Comparison of ENCODE assay signal across 9 cellular contexts in the genomic region with DNA sequence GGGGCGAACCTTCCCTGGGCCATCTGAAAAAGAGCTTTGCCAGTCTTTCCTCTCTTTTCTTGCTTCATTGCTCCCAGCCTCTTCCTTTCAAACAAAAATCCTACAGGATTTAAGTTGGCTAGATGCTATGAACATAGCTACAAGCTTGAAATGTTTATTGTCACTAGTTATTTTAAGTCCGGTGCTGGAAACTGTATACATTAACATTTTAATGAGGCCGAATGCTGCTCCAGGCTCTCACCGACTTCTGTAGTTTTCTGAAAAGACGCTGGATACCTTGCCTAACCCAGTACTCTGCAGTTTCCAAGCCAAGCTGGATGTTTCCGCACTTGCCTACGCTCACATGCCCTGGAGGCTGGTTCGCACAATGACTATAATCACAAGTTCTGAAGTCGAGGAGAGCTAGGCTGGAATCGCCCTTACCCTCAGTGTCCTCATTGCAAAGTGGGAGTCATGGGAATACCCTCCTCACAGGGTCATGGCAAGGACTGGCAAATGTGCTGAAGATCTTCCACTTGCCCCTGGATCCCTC. TPM values are rescaled to one million over a fixed set of nuclear protein-coding genes. Genes with fewer than 3 reads are reported as not detected.
DNase-seq lines count a peak whose midpoint lies in the region; ATAC-seq and TF ChIP-seq lines count a peak whose summit lies in the region.
"Had no signal": no experiment of that assay in that cellular context is flagged by ENCODE, and none has a peak within 500 bp of the region (broad histone marks: within the 10 kb centered on the region; RNA-seq: fewer than 3 reads in every experiment).

No MANE protein-coding gene starts in this region.

- WGBS in prostate gland = 24% methylated on average over 10 of the region's 10 CpGs

- no peak for TF ChIP-seq POLR2A in prostate gland (IDR thresholded peaks at IDR 0.05)

- H3K9me3 Mint-ChIP-seq in CD14-positive monocyte = no peaks in the 10 kb centered on the region

- H3K4me3 Mint-ChIP-seq in CD14-positive monocyte = peak overlapping the region in 1 of 2 donors; percentile 85

- peak overlapping the region; percentile 97 for H3K27ac ChIP-seq in SJSA1
- H3K27ac ChIP-seq in prostate gland = peak overlapping the region; percentile 61 to 76

- peak overlapping the region; percentile 55 to 98 (median 93) for H3K27ac Mint-ChIP-seq in CD14-positive monocyte

- H3K9me3 ChIP-seq in SJSA1 (replicated peaks) (no peaks in the 10 kb centered on the region), prostate gland (no peaks in the 10 kb centered on the region)

- intact Hi-C loops in CD14-positive monocyte (cut with micrococcal nuclease) (no loop called here), prostate gland (cut with DNase I) (no loop called here)

- no peak for ATAC-seq in GM21619 (IDR thresholded peaks at IDR 0.05; ENCODE audit: unreplicated experiment)
- no peak for ATAC-seq in HG03439 (IDR thresholded peaks at IDR 0.05; ENCODE audit: unreplicated experiment)
- ATAC-seq in HG02938 (IDR thresholded peaks at IDR 0.05; ENCODE audit: unreplicated experiment) = no peak

- H3K4me1 ChIP-seq in SJSA1 (replicated peaks) = peaks cover 55% of the 10 kb centered on the region
- H3K4me1 ChIP-seq in prostate gland (replicated peaks) = no peaks in the 10 kb centered on the region

- H3K4me3 ChIP-seq in SJSA1 = peak overlapping the region; percentile 12
- H3K4me3 ChIP-seq in fibroblast of mammary gland (ENCODE audit: control insufficient read depth, low read depth, low read length) = no peak overlapping the region
- H3K4me3 ChIP-seq in prostate gland = peak overlapping the region in 1 of 2 donors; percentile 1

- H3K4me1 Mint-ChIP-seq in CD14-positive monocyte = peaks cover 35% of the 10 kb centered on the region

- no peaks in the 10 kb centered on the region for H3K36me3 Mint-ChIP-seq in CD14-positive monocyte

- no peaks in the 10 kb centered on the region for H3K27me3 ChIP-seq in SJSA1 (replicated peaks)
- no peaks in the 10 kb centered on the region for H3K27me3 ChIP-seq in prostate gland (replicated peaks; ENCODE audit: insufficient read depth)

- peaks cover 2 to 10% (median 5%) of the 10 kb centered on the region in 3 donors for H3K27me3 Mint-ChIP-seq in CD14-positive monocyte (ENCODE audit: low read depth in 3 of 3)

- DNase-seq in CD14-positive monocyte (ENCODE audit: low spot score) (no peak), SJSA1 (ENCODE audit: low read depth in 1 of 2, low spot score in 2 of 2) (peak in 1 of 2 experiments; percentile 57), fibroblast of mammary gland (ENCODE audit: low read depth) (peak; percentile 51), prostate gland (ENCODE audit: low spot score) (peak; percentile 41), SKM-1 (lab: John Stamatoyannopoulos, UW; ENCODE audit: unreplicated experiment) (no peak)
- DNase-seq: NCI-H526 had no signal

- H3K36me3 ChIP-seq in SJSA1 (no peaks in the 10 kb centered on the region), prostate gland (no peaks in the 10 kb centered on the region)

- no peak for TF ChIP-seq CTCF in CD14-positive monocyte (IDR thresholded peaks at IDR 0.05)
- no peak for TF ChIP-seq CTCF in fibroblast of mammary gland (conservative IDR thresholded peaks at IDR 0.05; ENCODE audit: control insufficient read depth, insufficient read depth, low read depth, low read length)
- no peak for TF ChIP-seq CTCF in prostate gland (IDR thresholded peaks at IDR 0.05)

RNA-seq across cellular contexts. Expression of gene LTBP2, which starts 39.1 kb away (rescaled TPM):
- polyA plus RNA-seq in CD14-positive monocyte = under 1 TPM; 0.04 to 0.11 TPM
- total RNA-seq in SJSA1 (2014; rRNA removed; shearing (Covaris generic)) = 1.3 and 2.2 TPM in 2 replicates
- total RNA-seq in prostate gland = 10 to 100 TPM; 47.0 to 90.7 TPM

Comparison
In these comparisons a context has a peak if more than half of its experiments do, and no peak if none do; other contexts are left out.
1. DNase-seq: peak in fibroblast of mammary gland (single experiment) and prostate gland (single experiment); none in CD14-positive monocyte (single experiment) and SKM-1 (single experiment).
2. RNA of gene LTBP2, which starts 39.1 kb away (total RNA-seq): 47.0 to 90.7 TPM in prostate gland; 1.3 to 2.2 TPM in SJSA1; every median in the first group is over 10 times any median in the second.